13 cellular contexts compared by ENCODE assay signal in genomic region chr6:707576-708236, GRCh38. TPM values are rescaled to one million over a fixed set of nuclear protein-coding genes. Genes with fewer than 3 reads are reported as not detected.
"Had no signal": no experiment of that assay in that cellular context is flagged by ENCODE, and none has a peak within 500 bp of the region (broad histone marks: within the 10 kb centered on the region; RNA-seq: fewer than 3 reads in every experiment).

No MANE protein-coding gene starts in this region.

- H3K9me3 Mint-ChIP-seq: activated T-helper 17 cell treated with anti-CD3 and anti-CD28 coated beads, Interleukin-2, amount 50 U/mL, for 72 hours; effector memory CD8-positive, alpha-beta T cell; neural crest cell; stimulated activated memory B cell treated with anti-CD40 and anti-IgM and Interleukin-4, amounts not matched to agents 10 μg/mL and 1 μg/mL and 100 μg/mL, for 72 hours had no signal

- H3K36me3 ChIP-seq: ovary, tibial nerve had no signal

- H3K27me3 ChIP-seq: ovary had no signal

- H3K27ac ChIP-seq: ovary, tibial nerve had no signal

- H3K4me3 Mint-ChIP-seq: activated T-helper 17 cell treated with anti-CD3 and anti-CD28 coated beads, Interleukin-2, amount 50 U/mL, for 72 hours; effector memory CD8-positive, alpha-beta T cell; neural crest cell; stimulated activated memory B cell treated with anti-CD40 and anti-IgM and Interleukin-4, amounts not matched to agents 10 μg/mL and 1 μg/mL and 100 μg/mL, for 72 hours had no signal

- H3K27me3 Mint-ChIP-seq: stimulated activated memory B cell treated with anti-CD40 and anti-IgM and Interleukin-4, amounts not matched to agents 10 μg/mL and 1 μg/mL and 100 μg/mL, for 72 hours had no signal

- H3K9me3 ChIP-seq: ovary, tibial nerve had no signal

- ATAC-seq: activated T-helper 17 cell treated with anti-CD3 and anti-CD28 coated beads, Interleukin-2, amount 50 U/mL, for 72 hours; effector memory CD8-positive, alpha-beta T cell; stimulated activated memory B cell treated with anti-CD40 and anti-IgM and Interleukin-4, amounts not matched to agents 10 μg/mL and 1 μg/mL and 100 μg/mL, for 72 hours had no signal

- H3K4me3 ChIP-seq: ovary, tibial nerve had no signal

- DNase-seq: activated CD4-positive, CD25-positive, alpha-beta regulatory T cell treated with anti-CD3 and anti-CD28 coated beads, Interleukin-2, amount 50 U/mL, for 72 hours; activated naive CD4-positive, alpha-beta T cell treated with Interleukin-2 at 50 U/mL for 16 hours; activated T-cell treated with anti-CD3 and anti-CD28 coated beads for 4 hours; aorta; cerebellar nuclear complex; effector memory CD8-positive, alpha-beta T cell; kidney glomerular epithelial cell; ovary had no signal

- H3K27ac Mint-ChIP-seq: activated T-helper 17 cell treated with anti-CD3 and anti-CD28 coated beads, Interleukin-2, amount 50 U/mL, for 72 hours; effector memory CD8-positive, alpha-beta T cell; stimulated activated memory B cell treated with anti-CD40 and anti-IgM and Interleukin-4, amounts not matched to agents 10 μg/mL and 1 μg/mL and 100 μg/mL, for 72 hours had no signal

- H3K36me3 Mint-ChIP-seq: stimulated activated memory B cell treated with anti-CD40 and anti-IgM and Interleukin-4, amounts not matched to agents 10 μg/mL and 1 μg/mL and 100 μg/mL, for 72 hours had no signal

RNA-seq across cellular contexts. Expression of gene HUS1B, which starts 50.8 kb away (rescaled TPM):
- total RNA-seq: epithelial cell of proximal tubule had no signal
